Comparison of ENCODE assay signal across 3 cellular contexts in genomic region chr9:71191708-71192107, GRCh38.
"Had no signal": no experiment of that assay in that cellular context is flagged by ENCODE, and none has a peak within 500 bp of the region (broad histone marks: within the 10 kb centered on the region; RNA-seq: fewer than 3 reads in every experiment).

No MANE protein-coding gene starts in this region.

- ATAC-seq: GM12878 had no signal

- H3K4me3 ChIP-seq: GM12878 had no signal

- DNase-seq: GDM1, GF-D8 had no signal
